ENCODE assay signal across 12 cellular contexts in genomic region chr12:11756022-11756421, GRCh38.
A peak's percentile ranks its signal among the peaks of the same experiment; 100 is the strongest.
DNase-seq lines count a peak whose midpoint lies in the region; ATAC-seq and TF ChIP-seq lines count a peak whose summit lies in the region.
"Had no signal": no experiment of that assay in that cellular context is flagged by ENCODE, and none has a peak within 500 bp of the region (broad histone marks: within the 10 kb centered on the region; RNA-seq: fewer than 3 reads in every experiment).

No MANE protein-coding gene starts in this region.

- no peaks in the 10 kb centered on the region for H4K20me1 ChIP-seq in BLaER1 treated with 17β-estradiol and CSF1 and Interleukin-3, amounts not matched to agents 10 nM and 100 nM
- no peaks in the 10 kb centered on the region for H4K20me1 ChIP-seq in OCI-LY3 (ENCODE audit: insufficient read depth, low read length)

- H3K4me2 ChIP-seq in BLaER1 treated with 17β-estradiol and CSF1 and Interleukin-3, amounts not matched to agents 10 nM and 100 nM: peak overlapping the region in 6 of 11 experiments; percentile 68 to 95 (median 82); a peak in 10 of 22 replicates
- peak overlapping the region; percentile 72 for H3K4me2 ChIP-seq in OCI-LY3 (ENCODE audit: low read length)

- peak overlapping the region in 8 of 11 experiments; percentile 5 to 99 (median 30); a peak in 11 of 22 replicates for H3K27ac ChIP-seq in BLaER1 treated with 17β-estradiol and CSF1 and Interleukin-3, amounts not matched to agents 10 nM and 100 nM
- peak overlapping the region; percentile 96 for H3K27ac ChIP-seq in OCI-LY3 (ENCODE audit: low read length)

- H3K36me3 Mint-ChIP-seq in osteocyte (ENCODE audit: unreplicated experiment): peaks cover 9% of the 10 kb centered on the region

- no peaks in the 10 kb centered on the region for H3K27me3 ChIP-seq in BLaER1 treated with 17β-estradiol and CSF1 and Interleukin-3, amounts not matched to agents 10 nM and 100 nM
- no peaks in the 10 kb centered on the region for H3K27me3 ChIP-seq in OCI-LY3 (ENCODE audit: low read depth, low read length)

- H3K27me3 Mint-ChIP-seq in osteocyte (ENCODE audit: unreplicated experiment): no peaks in the 10 kb centered on the region

- H3K79me2 ChIP-seq in OCI-LY3 (ENCODE audit: low read length): peaks cover 94% of the 10 kb centered on the region

- peaks cover 48 to 99% (median 70%) of the 10 kb centered on the region in 11 experiments for H3K36me3 ChIP-seq in BLaER1 treated with 17β-estradiol and CSF1 and Interleukin-3, amounts not matched to agents 10 nM and 100 nM
- peaks cover 12% of the 10 kb centered on the region for H3K36me3 ChIP-seq in OCI-LY3 (replicated peaks; ENCODE audit: low read depth, low read length)

- intact Hi-C loops in Right ventricle myocardium superior (cut with DNase I): loop anchor here (10.0 kb wide), 1 partner anchor 101 kb away; no protein-coding TSS in a partner anchor

- no peaks in the 10 kb centered on the region for H3K9me3 Mint-ChIP-seq in osteocyte (ENCODE audit: unreplicated experiment)
- H3K9me3 Mint-ChIP-seq: nephron progenitor cell had no signal

- POLR2A ChIA-PET in GM10248 (lab: Yijun Ruan, JAX): no interaction called here

- H3K4me1 ChIP-seq in BLaER1 treated with 17β-estradiol and CSF1 and Interleukin-3, amounts not matched to agents 10 nM and 100 nM: peaks cover 50 to 100% (median 85%) of the 10 kb centered on the region in 10 experiments
- H3K4me1 ChIP-seq in OCI-LY3 (ENCODE audit: low read length): peaks cover 99% of the 10 kb centered on the region

- H2AFZ ChIP-seq in OCI-LY3 (ENCODE audit: low read depth, low read length): no peak overlapping the region

- TF ChIP-seq CTCF in OCI-LY3 (IDR thresholded peaks at IDR 0.05; ENCODE audit: low read depth, low read length): no peak
- TF ChIP-seq CTCF in osteocyte (IDR thresholded peaks at IDR 0.05): no peak
- TF ChIP-seq CTCF in GM10248 (IDR thresholded peaks at IDR 0.05; ENCODE audit: control extremely low read depth, extremely low read depth, low read depth, missing control alignments): no peak

- no peak overlapping the region for H3K4me3 ChIP-seq in BLaER1 treated with 17β-estradiol and CSF1 and Interleukin-3, amounts not matched to agents 10 nM and 100 nM
- H3K4me3 ChIP-seq in OCI-LY3 (ENCODE audit: low read length): peak overlapping the region; percentile 64

- peak; percentile 75 for ATAC-seq in Right ventricle myocardium superior (ENCODE audit: poor library complexity)

- peak overlapping the region in 1 of 11 experiments; percentile 14; a peak in 1 of 22 replicates for H3K9ac ChIP-seq in BLaER1 treated with 17β-estradiol and CSF1 and Interleukin-3, amounts not matched to agents 10 nM and 100 nM
- peak overlapping the region; percentile 93 for H3K9ac ChIP-seq in OCI-LY3 (ENCODE audit: low read length)

- H3K4me1 Mint-ChIP-seq in osteocyte (ENCODE audit: unreplicated experiment): peaks cover 65% of the 10 kb centered on the region

- H3K4me3 Mint-ChIP-seq in osteocyte (ENCODE audit: unreplicated experiment): peak overlapping the region; percentile 1
- H3K4me3 Mint-ChIP-seq: nephron progenitor cell had no signal

- CTCF ChIA-PET in GM10248 (lab: Yijun Ruan, JAX): interaction anchor here (1.4 to 2.0 kb wide), 2 partner anchors 9 to 29 kb away, joined by 5 to 6 read pairs; no protein-coding TSS in a partner anchor

- peak overlapping the region; percentile 85 for H3K27ac Mint-ChIP-seq in osteocyte (ENCODE audit: unreplicated experiment)
- H3K27ac Mint-ChIP-seq: nephron progenitor cell had no signal

- H3K9me3 ChIP-seq in BLaER1 treated with 17β-estradiol and CSF1 and Interleukin-3, amounts not matched to agents 10 nM and 100 nM (replicated peaks in 1 of 11): peaks cover 0 to 3% (median 0%) of the 10 kb centered on the region in 11 experiments; a peak in 1 of 22 replicates
- no peaks in the 10 kb centered on the region for H3K9me3 ChIP-seq in OCI-LY3 (ENCODE audit: insufficient read depth, low read length)

- DNase-seq in Right ventricle myocardium superior: no peak
- DNase-seq in osteocyte (ENCODE audit: extremely low spot score, unreplicated experiment): no peak
- no peak for DNase-seq in retina
- DNase-seq in EL: no peak
- no peak for DNase-seq in T-helper 2 cell
- DNase-seq in GM10248 (ENCODE audit: extremely low spot score): no peak
- DNase-seq: NCI-H1694, NCI-H82, nephron progenitor cell, SHP77 treated with DMSO at 0.1 percent for 48 hours had no signal
